1 cellular context compared by ENCODE assay signal in genomic region chr2:127697482-127698180, GRCh38.
A peak's percentile ranks its signal among the peaks of the same experiment; 100 is the strongest.
TF ChIP-seq lines count a peak whose summit lies in the region.

No MANE protein-coding gene starts in this region.

TF ChIP-seq in HepG2, 621 proteins besides CTCF, POLR2A, EP300 and RAD21:
- TF ChIP-seq ZBTB33 (CRISPR knock-in tag; IDR thresholded peaks at IDR 0.05) (peak; percentile 78), MAFK (conservative IDR thresholded peaks at IDR 0.05 in 1 of 2, IDR thresholded peaks at IDR 0.05 in 1 of 2; ENCODE audit: low read length in 2 of 2) (peak; percentile 29 to 42; a peak in 1 of 4 replicates), ZFP36 (IDR thresholded peaks at IDR 0.05; ENCODE audit: borderline replicate concordance, low read depth, low read length, partially characterized antibody) (no peak), ZNF121 (CRISPR knock-in tag; IDR thresholded peaks at IDR 0.05) (peak; percentile 77)
